8 cellular contexts compared by ENCODE assay signal in the genomic region with DNA sequence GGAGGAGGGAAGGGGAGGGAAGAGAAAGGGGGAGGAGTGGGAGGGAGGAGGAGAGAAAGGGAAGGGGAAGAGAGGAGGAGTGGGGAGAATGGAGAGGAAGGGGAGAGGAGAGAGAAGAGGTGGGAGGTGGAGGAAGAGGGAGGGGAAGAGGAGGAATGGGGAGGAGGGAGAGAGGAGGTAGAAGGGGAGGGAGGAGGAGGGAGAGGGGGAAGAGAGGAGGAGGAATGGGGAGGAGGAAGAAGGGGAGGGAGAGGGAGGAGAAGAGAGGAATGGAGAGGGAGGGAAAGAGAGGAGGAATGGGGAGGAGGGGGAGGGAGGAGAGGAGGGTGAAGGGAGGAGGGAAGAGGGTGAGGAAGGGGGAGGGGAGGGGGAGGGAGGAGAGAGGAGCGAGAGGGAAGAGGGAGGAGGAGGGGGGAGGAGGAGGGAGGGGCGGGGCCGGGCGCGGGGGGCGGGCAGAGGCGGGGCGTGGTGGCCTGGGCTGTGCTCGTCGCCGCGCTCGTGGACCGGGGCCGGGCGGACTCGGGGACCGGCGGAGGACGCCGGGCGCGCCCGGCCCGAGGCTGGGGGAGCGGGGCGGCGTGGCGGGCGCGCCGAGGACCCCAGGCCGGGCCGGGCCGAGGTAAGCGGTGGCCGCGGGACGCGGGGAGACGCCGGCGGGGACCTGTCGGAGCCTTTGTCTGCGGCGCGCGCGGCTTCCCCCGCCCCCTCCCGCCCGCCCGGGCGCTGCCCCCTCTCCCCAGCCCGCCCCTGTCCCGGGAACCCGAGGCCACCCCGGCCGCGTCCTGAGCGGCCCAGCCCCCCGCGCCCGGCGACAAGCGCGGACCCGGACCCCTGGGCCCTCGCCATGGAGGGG. TPM values are rescaled to one million over a fixed set of nuclear protein-coding genes. Genes with fewer than 3 reads are reported as not detected.
DNase-seq lines count a peak whose midpoint lies in the region; ATAC-seq and TF ChIP-seq lines count a peak whose summit lies in the region.

A gene with protein sequence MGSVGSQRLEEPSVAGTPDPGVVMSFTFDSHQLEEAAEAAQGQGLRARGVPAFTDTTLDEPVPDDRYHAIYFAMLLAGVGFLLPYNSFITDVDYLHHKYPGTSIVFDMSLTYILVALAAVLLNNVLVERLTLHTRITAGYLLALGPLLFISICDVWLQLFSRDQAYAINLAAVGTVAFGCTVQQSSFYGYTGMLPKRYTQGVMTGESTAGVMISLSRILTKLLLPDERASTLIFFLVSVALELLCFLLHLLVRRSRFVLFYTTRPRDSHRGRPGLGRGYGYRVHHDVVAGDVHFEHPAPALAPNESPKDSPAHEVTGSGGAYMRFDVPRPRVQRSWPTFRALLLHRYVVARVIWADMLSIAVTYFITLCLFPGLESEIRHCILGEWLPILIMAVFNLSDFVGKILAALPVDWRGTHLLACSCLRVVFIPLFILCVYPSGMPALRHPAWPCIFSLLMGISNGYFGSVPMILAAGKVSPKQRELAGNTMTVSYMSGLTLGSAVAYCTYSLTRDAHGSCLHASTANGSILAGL (plus strand): TSS at position 480 of the 853 bp plus-strand sequence. CDS start 4,874 bp downstream, outside the sequence.

- H3K27me3 ChIP-seq in transverse colon, result peaks cover 15% of the 10 kb centered on the region

- 1% methylated on average over 35 of the region's 69 CpGs; no CpG with 5 or more reads in 1 of the 2 donors for WGBS in transverse colon (ENCODE audit: low coverage in 1 of 2), 2 donors

- peaks cover 0 to 18% (median 15%) of the 10 kb centered on the region in 4 donors for H3K4me1 ChIP-seq in transverse colon

- H3K36me3 ChIP-seq in transverse colon, result no peaks in the 10 kb centered on the region

- peak within 1 kb of the TSS; percentile 26 for H3K4me3 Mint-ChIP-seq in dendritic cell treated with granulocyte-macrophage colony-stimulating factor and Interleukin-4, amounts not matched to agents 40 ng/mL and 50 ng/mL, for 4 days
- H3K4me3 Mint-ChIP-seq in mesothelial cell of epicardium, result peak within 1 kb of the TSS; percentile 55

- H3K27ac ChIP-seq in transverse colon, result peak within 1 kb of the TSS in 2 of 4 donors; percentile 0 to 33

- peaks cover 8% of the 10 kb centered on the region for H3K4me1 Mint-ChIP-seq in dendritic cell treated with granulocyte-macrophage colony-stimulating factor and Interleukin-4, amounts not matched to agents 40 ng/mL and 50 ng/mL, for 4 days (ENCODE audit: low read depth)
- peaks cover 3% of the 10 kb centered on the region for H3K4me1 Mint-ChIP-seq in mesothelial cell of epicardium

- DNase-seq in NCI-H1436 (lab: John Stamatoyannopoulos, UW) (peak; percentile 36), NCI-H1436 treated with DMSO at 0.1 percent for 48 hours (lab: John Stamatoyannopoulos, UW) (no peak), NCI-H510A (lab: John Stamatoyannopoulos, UW) (peak; percentile 40), mesothelial cell of epicardium (ENCODE audit: low spot score in 2 of 2, unreplicated experiment in 2 of 2) (peak; percentile 43 to 51), transverse colon (peak; percentile 52)

- peak within 1 kb of the TSS; percentile 9 to 60 (median 45) for H3K4me3 ChIP-seq in transverse colon

- no peak for TF ChIP-seq EP300 in transverse colon (IDR thresholded peaks at IDR 0.05; ENCODE audit: low read depth)

- no peaks in the 10 kb centered on the region for H3K9me3 ChIP-seq in transverse colon

- TF ChIP-seq CTCF in mesothelial cell of epicardium (IDR thresholded peaks at IDR 0.05; ENCODE audit: unreplicated experiment), result no peak
- TF ChIP-seq CTCF in transverse colon (IDR thresholded peaks at IDR 0.05), result no peak

- ATAC-seq in GM18907 (IDR thresholded peaks at IDR 0.05; ENCODE audit: unreplicated experiment), result no peak
- ATAC-seq in HG03135 (IDR thresholded peaks at IDR 0.05; ENCODE audit: unreplicated experiment), result no peak

- TF ChIP-seq POLR2A in transverse colon (IDR thresholded peaks at IDR 0.05), result no peak

- H3K36me3 Mint-ChIP-seq in dendritic cell treated with granulocyte-macrophage colony-stimulating factor and Interleukin-4, amounts not matched to agents 40 ng/mL and 50 ng/mL, for 4 days (ENCODE audit: low read depth), result no peaks in the 10 kb centered on the region
- H3K36me3 Mint-ChIP-seq in mesothelial cell of epicardium, result no peaks in the 10 kb centered on the region

- H3K27me3 Mint-ChIP-seq in dendritic cell treated with granulocyte-macrophage colony-stimulating factor and Interleukin-4, amounts not matched to agents 40 ng/mL and 50 ng/mL, for 4 days, result peaks cover 63% of the 10 kb centered on the region
- peaks cover 9% of the 10 kb centered on the region for H3K27me3 Mint-ChIP-seq in mesothelial cell of epicardium (ENCODE audit: low read depth)

- intact Hi-C loops in dendritic cell treated with granulocyte-macrophage colony-stimulating factor and Interleukin-4, amounts not matched to agents 40 ng/mL and 50 ng/mL, for 4 days (cut with micrococcal nuclease), result no loop called here
- intact Hi-C loops in transverse colon (cut with DNase I; ENCODE audit: low total_unique reads), result no loop called here

- no peak within 1 kb of the TSS for H3K27ac Mint-ChIP-seq in dendritic cell treated with granulocyte-macrophage colony-stimulating factor and Interleukin-4, amounts not matched to agents 40 ng/mL and 50 ng/mL, for 4 days
- H3K27ac Mint-ChIP-seq in mesothelial cell of epicardium, result no peak within 1 kb of the TSS

- in situ Hi-C loops in transverse colon (cut with MboI; ENCODE audit: low pct_ligation_motif_present in 1 of 4, low pct_unique_long_range_greater_than_20kb in 1 of 4, low sequenced_read_pairs in 3 of 4), result no loop called here

- H3K9me3 Mint-ChIP-seq in dendritic cell treated with granulocyte-macrophage colony-stimulating factor and Interleukin-4, amounts not matched to agents 40 ng/mL and 50 ng/mL, for 4 days, result no peaks in the 10 kb centered on the region
- no peaks in the 10 kb centered on the region for H3K9me3 Mint-ChIP-seq in mesothelial cell of epicardium

RNA-seq across cellular contexts. Expression of the gene that starts here (rescaled TPM):
- 33.6 to 37.9 TPM (median 33.9 TPM) in 3 replicates for total RNA-seq in mesothelial cell of epicardium
- 10 to 100 TPM in 1 of 4 donors, 1 to 10 TPM in 2, under 1 TPM in 1; 0.60 to 36.3 (median 2.6) TPM for total RNA-seq in transverse colon
